10 cellular contexts compared by ENCODE assay signal in genomic region chr2:102065675-102066252, GRCh38.
DNase-seq lines count a peak whose midpoint lies in the region; ATAC-seq and TF ChIP-seq lines count a peak whose summit lies in the region.
"Had no signal": no experiment of that assay in that cellular context is flagged by ENCODE, and none has a peak within 500 bp of the region (broad histone marks: within the 10 kb centered on the region; RNA-seq: fewer than 3 reads in every experiment).

No MANE protein-coding gene starts in this region.

- H3K4me2 ChIP-seq in hepatocyte, result no peak overlapping the region

- H3K9me2 ChIP-seq in hepatocyte (replicated peaks; ENCODE audit: insufficient read depth), result no peaks in the 10 kb centered on the region

- no peak overlapping the region for H3K9ac ChIP-seq in stomach smooth muscle (ENCODE audit: low read length in 2 of 2)

- no peaks in the 10 kb centered on the region for H3K9me3 Mint-ChIP-seq in WTC11
- peaks cover 3% of the 10 kb centered on the region for H3K9me3 Mint-ChIP-seq in activated naive CD8-positive, alpha-beta T cell treated with anti-CD3 and anti-CD28 coated beads for 36 hours
- H3K9me3 Mint-ChIP-seq: activated T-cell treated with anti-CD3 and anti-CD28 coated beads, Interleukin-2, amount 50 U/mL, for 4 hours had no signal

- H3K27ac ChIP-seq in hepatocyte (peak overlapping the region; percentile 82), stomach smooth muscle (ENCODE audit: low read length) (peak overlapping the region; percentile 24)

- H4K20me1 ChIP-seq in hepatocyte (ENCODE audit: insufficient read depth, poor library complexity, severe bottlenecking), result no peaks in the 10 kb centered on the region

- DNase-seq in HT-29 (ENCODE audit: low spot score), result peak; percentile 81
- DNase-seq in WTC11 (ENCODE audit: low spot score), result no peak
- DNase-seq in hepatocyte (ENCODE audit: low spot score), result peak; percentile 73
- no peak for DNase-seq in activated naive CD8-positive, alpha-beta T cell treated with anti-CD3 and anti-CD28 coated beads for 36 hours
- DNase-seq in mesenteric fat pad (ENCODE audit: low spot score), result no peak
- DNase-seq in NCI-H2171 (lab: John Stamatoyannopoulos, UW), result no peak
- DNase-seq in NCI-H510A treated with DMSO at 0.1 percent for 48 hours (lab: John Stamatoyannopoulos, UW), result no peak
- DNase-seq: activated T-cell treated with anti-CD3 and anti-CD28 coated beads, Interleukin-2, amount 50 U/mL, for 4 hours had no signal

- WGBS in hepatocyte (ENCODE audit: low lambda C conversion rate, missing lambda C conversion rate), result 56% methylated on average over 12 of the region's 12 CpGs

- TF ChIP-seq CTCF in WTC11 (IDR thresholded peaks at IDR 0.05), result no peak
- no peak for TF ChIP-seq CTCF in hepatocyte (IDR thresholded peaks at IDR 0.05; ENCODE audit: poor library complexity)

- no peak overlapping the region for H3K4me3 Mint-ChIP-seq in WTC11
- no peak overlapping the region for H3K4me3 Mint-ChIP-seq in activated naive CD8-positive, alpha-beta T cell treated with anti-CD3 and anti-CD28 coated beads for 36 hours
- H3K4me3 Mint-ChIP-seq: activated T-cell treated with anti-CD3 and anti-CD28 coated beads, Interleukin-2, amount 50 U/mL, for 4 hours had no signal

- H3K27me3 Mint-ChIP-seq in WTC11 (ENCODE audit: low read depth), result no peaks in the 10 kb centered on the region
- H3K27me3 Mint-ChIP-seq in activated naive CD8-positive, alpha-beta T cell treated with anti-CD3 and anti-CD28 coated beads for 36 hours, result no peaks in the 10 kb centered on the region

- H3K4me3 ChIP-seq in hepatocyte (no peak overlapping the region), stomach smooth muscle (ENCODE audit: low read length in 2 of 2) (no peak overlapping the region)
- H3K4me3 ChIP-seq: heart left ventricle had no signal

- peak; percentile 33 for ATAC-seq in WTC11
- ATAC-seq: activated T-cell treated with anti-CD3 and anti-CD28 coated beads, Interleukin-2, amount 50 U/mL, for 4 hours; heart left ventricle had no signal

- peaks cover 50% of the 10 kb centered on the region for H3K4me1 ChIP-seq in hepatocyte (ENCODE audit: insufficient read depth)
- H3K4me1 ChIP-seq in stomach smooth muscle (ENCODE audit: control insufficient read depth, insufficient read depth, low read length), result peaks cover 68% of the 10 kb centered on the region

- H3K36me3 ChIP-seq in hepatocyte (replicated peaks; ENCODE audit: insufficient read depth, low read depth), result no peaks in the 10 kb centered on the region
- H3K36me3 ChIP-seq in stomach smooth muscle (ENCODE audit: control insufficient read depth in 2 of 2, insufficient read depth in 2 of 2, low read length in 2 of 2), result no peaks in the 10 kb centered on the region
- H3K36me3 ChIP-seq: heart left ventricle had no signal

- H3K27me3 ChIP-seq in hepatocyte (no peaks in the 10 kb centered on the region), stomach smooth muscle (ENCODE audit: control insufficient read depth in 1 of 2, insufficient read depth in 2 of 2, low read length in 2 of 2) (no peaks in the 10 kb centered on the region)
- H3K27me3 ChIP-seq: heart left ventricle had no signal

- no peak overlapping the region for H3K27ac Mint-ChIP-seq in WTC11
- H3K27ac Mint-ChIP-seq in activated naive CD8-positive, alpha-beta T cell treated with anti-CD3 and anti-CD28 coated beads for 36 hours, result no peak overlapping the region

- H3K36me3 Mint-ChIP-seq in WTC11, result no peaks in the 10 kb centered on the region
- H3K36me3 Mint-ChIP-seq in activated naive CD8-positive, alpha-beta T cell treated with anti-CD3 and anti-CD28 coated beads for 36 hours, result no peaks in the 10 kb centered on the region

- CTCF ChIA-PET in WTC11 (lab: Charles Lee), result no interaction called here

- no peaks in the 10 kb centered on the region for H3K79me2 ChIP-seq in hepatocyte

- H2AFZ ChIP-seq in hepatocyte, result no peak overlapping the region

- no peaks in the 10 kb centered on the region for H3K9me3 ChIP-seq in hepatocyte (ENCODE audit: low read depth)
- no peaks in the 10 kb centered on the region for H3K9me3 ChIP-seq in stomach smooth muscle (ENCODE audit: control insufficient read depth in 2 of 2, low read length in 2 of 2)
- H3K9me3 ChIP-seq: heart left ventricle had no signal

- H3K4me1 Mint-ChIP-seq in WTC11, result no peaks in the 10 kb centered on the region
- H3K4me1 Mint-ChIP-seq in activated naive CD8-positive, alpha-beta T cell treated with anti-CD3 and anti-CD28 coated beads for 36 hours, result peaks cover 20% of the 10 kb centered on the region

- POLR2A ChIA-PET in WTC11 (lab: Charles Lee), result no interaction called here

TF ChIP-seq in WTC11, 78 proteins besides CTCF, POLR2A, EP300 and RAD21:
- TF ChIP-seq TEAD4 (CRISPR knock-in tag; IDR thresholded peaks at IDR 0.05) (no peak), GABPB1 (CRISPR knock-in tag; IDR thresholded peaks at IDR 0.05) (peak; percentile 49; the same call in 1 of the 2 replicates), ZNF671 (CRISPR knock-in tag; IDR thresholded peaks at IDR 0.05) (no peak), FOXJ3 (CRISPR knock-in tag; IDR thresholded peaks at IDR 0.05; ENCODE audit: borderline replicate concordance) (no peak)

Comparison
In these comparisons a context has a peak if more than half of its experiments do, and no peak if none do; other contexts are left out.
1. DNase-seq: peak in HT-29 (single experiment) and hepatocyte (single experiment); none in WTC11 (single experiment), activated naive CD8-positive, alpha-beta T cell treated with anti-CD3 and anti-CD28 coated beads for 36 hours (single experiment), mesenteric fat pad (single experiment), NCI-H2171 (single experiment) and NCI-H510A treated with DMSO at 0.1 percent for 48 hours (single experiment).